Comparison of ENCODE assay signal across 10 cellular contexts in the genomic region with DNA sequence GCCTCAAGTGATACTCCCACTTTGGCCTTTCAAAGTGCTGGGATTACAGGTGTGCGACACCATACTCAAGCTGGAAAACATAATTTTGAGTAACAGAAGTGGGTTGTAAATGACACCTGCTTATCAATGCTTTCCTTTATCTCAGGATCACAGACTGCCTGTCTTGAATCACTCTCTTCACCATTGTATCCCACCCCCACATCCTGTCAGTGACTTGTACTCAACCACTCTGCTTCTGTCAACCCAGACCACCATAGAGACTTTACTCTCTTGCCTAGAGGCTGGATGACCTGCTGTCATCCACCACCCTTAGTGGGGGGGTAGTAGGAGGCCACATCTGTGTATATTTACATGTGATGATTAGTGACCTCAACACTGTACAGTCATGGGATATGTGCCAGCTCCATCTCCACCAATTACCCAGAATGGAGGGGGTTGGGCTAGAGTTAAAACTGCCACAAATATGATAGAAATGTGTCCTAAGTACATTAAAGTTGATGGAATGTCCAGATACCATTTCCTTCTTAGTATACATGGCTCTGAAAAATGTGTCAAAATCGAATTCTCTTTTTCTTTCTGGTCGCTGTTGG.
"Had no signal": no experiment of that assay in that cellular context is flagged by ENCODE, and none has a peak within 500 bp of the region (broad histone marks: within the 10 kb centered on the region; RNA-seq: fewer than 3 reads in every experiment).

No MANE protein-coding gene starts in this region.

- H3K4me1 ChIP-seq: left ventricle myocardium inferior, tibial artery, vagina had no signal

- H3K27me3 ChIP-seq: tibial artery, vagina had no signal

- H3K36me3 ChIP-seq: left ventricle myocardium inferior, tibial artery, vagina had no signal

- ATAC-seq: effector memory CD8-positive, alpha-beta T cell had no signal

- H3K4me3 ChIP-seq: left ventricle myocardium inferior, skin epidermis, tibial artery, vagina had no signal

- H3K9me3 ChIP-seq: tibial artery, vagina had no signal

- H3K27ac ChIP-seq: left ventricle myocardium inferior, skin epidermis, tibial artery, vagina had no signal

- DNase-seq: activated naive CD4-positive, alpha-beta T cell treated with anti-CD3 and anti-CD28 coated beads, Interleukin-2, amount 10 ng/mL, durations not matched to agents 7 days and 5 days; central memory CD4-positive, alpha-beta T cell; effector memory CD8-positive, alpha-beta T cell; glutamatergic neuron; immature natural killer cell; left ventricle myocardium inferior; T-helper 2 cell; tibial artery had no signal
